In genomic region chr2:30422437-30422805, GRCh38 we compare ENCODE assay signal across 1 cellular context.
TF ChIP-seq lines count a peak whose summit lies in the region.

No MANE protein-coding gene starts in this region.

TF ChIP-seq in K562, 482 proteins besides CTCF, POLR2A, EP300 and RAD21 (continued from another document):
- TF ChIP-seq ZBTB40 (IDR thresholded peaks at IDR 0.05) (0 out of 2 replicates have a peak, but pooled peaks have one; percentile 44), ZBTB40 (CRISPR knock-in tag; IDR thresholded peaks at IDR 0.05) (no peak), THRB (CRISPR knock-in tag; conservative IDR thresholded peaks at IDR 0.05) (peak; percentile 59; the same call in 1 of the 2 replicates), ARID1B (IDR thresholded peaks at IDR 0.05) (peak; percentile 31; the same call in 1 of the 2 replicates), GATA2 (CRISPR knock-in tag; IDR thresholded peaks at IDR 0.05) (no peak), ZKSCAN8 (CRISPR knock-in tag; IDR thresholded peaks at IDR 0.05) (0 out of 2 replicates have a peak, but pooled peaks have one; percentile 10), CREM (IDR thresholded peaks at IDR 0.05; ENCODE audit: low read depth) (0 out of 2 replicates have a peak, but pooled peaks have one; percentile 35)
